In the genomic region with DNA sequence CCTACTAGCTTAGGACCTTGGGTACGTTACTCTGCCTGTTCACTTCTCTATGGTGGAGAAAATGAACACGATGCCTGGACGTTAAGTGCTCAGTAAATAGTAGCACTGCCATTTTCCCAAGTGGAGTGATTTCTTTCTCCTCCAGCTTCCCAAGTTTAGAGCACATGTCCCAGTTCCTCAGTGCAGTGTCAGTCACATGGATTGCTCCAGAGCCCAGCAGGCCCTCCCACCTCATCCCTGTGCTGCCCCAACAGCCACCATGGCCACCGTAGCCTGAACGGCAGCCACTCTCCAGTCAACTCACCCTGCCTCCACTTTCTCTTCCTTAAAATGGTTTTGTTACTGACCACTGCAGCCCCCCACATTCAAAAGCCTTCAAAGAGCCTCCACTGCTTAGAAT, we compare ENCODE assay signal across 20 cellular contexts. TPM values are rescaled to one million over a fixed set of nuclear protein-coding genes. Genes with fewer than 3 reads are reported as not detected.
DNase-seq lines count a peak whose midpoint lies in the region; ATAC-seq and TF ChIP-seq lines count a peak whose summit lies in the region.
"Had no signal": no experiment of that assay in that cellular context is flagged by ENCODE, and none has a peak within 500 bp of the region (broad histone marks: within the 10 kb centered on the region; RNA-seq: fewer than 3 reads in every experiment).

No MANE protein-coding gene starts in this region.

- no peaks in the 10 kb centered on the region for H3K9me3 Mint-ChIP-seq in CD14-positive monocyte
- H3K9me3 Mint-ChIP-seq in HFFc6 = no peaks in the 10 kb centered on the region
- H3K9me3 Mint-ChIP-seq: activated naive CD8-positive, alpha-beta T cell treated with anti-CD3 and anti-CD28 coated beads, Interleukin-2, amount 50 U/mL, for 24 hours had no signal

- intact Hi-C loops in CD14-positive monocyte (cut with micrococcal nuclease) = loop anchor here in 1 of 2 donors (2.0 kb wide), 1 partner anchor 101 kb away; a partner anchor contains a TSS

- peaks cover 18 to 40% of the 10 kb centered on the region in 2 donors for H3K36me3 Mint-ChIP-seq in CD14-positive monocyte
- H3K36me3 Mint-ChIP-seq in HFFc6 (ENCODE audit: low read depth) = peaks cover 15% of the 10 kb centered on the region

- TF ChIP-seq CTCF in CD14-positive monocyte (IDR thresholded peaks at IDR 0.05) = no peak
- TF ChIP-seq CTCF in HFFc6 (IDR thresholded peaks at IDR 0.05) = no peak

- DNase-seq in CD14-positive monocyte (ENCODE audit: low spot score) (no peak), HFFc6 (no peak), pons (ENCODE audit: low spot score) (peak; percentile 42), OCI-M2 (lab: John Stamatoyannopoulos, UW; ENCODE audit: unreplicated experiment) (no peak), NOMO-1 (lab: John Stamatoyannopoulos, UW; ENCODE audit: unreplicated experiment in 2 of 2) (no peak)
- DNase-seq: activated naive CD8-positive, alpha-beta T cell treated with anti-CD3 and anti-CD28 coated beads, Interleukin-2, amount 50 U/mL, for 24 hours; COR-L47; dermis blood vessel endothelial cell; foreskin keratinocyte; Karpas-422; NCI-H1092; NCI-H2081; NCI-H510A treated with DMSO at 0.1 percent for 48 hours; retina; SIG-M5 had no signal

- H3K27ac Mint-ChIP-seq in CD14-positive monocyte = peak overlapping the region in 4 of 7 donors; percentile 35 to 68 (median 60)
- H3K27ac Mint-ChIP-seq in HFFc6 = peak overlapping the region; percentile 59; the same call in 1 of the 2 replicates
- H3K27ac Mint-ChIP-seq: activated naive CD8-positive, alpha-beta T cell treated with anti-CD3 and anti-CD28 coated beads, Interleukin-2, amount 50 U/mL, for 24 hours had no signal

- H3K27me3 Mint-ChIP-seq in CD14-positive monocyte (ENCODE audit: low read depth in 3 of 3) (no peaks in the 10 kb centered on the region), HFFc6 (ENCODE audit: insufficient read depth) (no peaks in the 10 kb centered on the region)
- H3K27me3 Mint-ChIP-seq: activated naive CD8-positive, alpha-beta T cell treated with anti-CD3 and anti-CD28 coated beads, Interleukin-2, amount 50 U/mL, for 24 hours had no signal

- H3K4me3 Mint-ChIP-seq in CD14-positive monocyte = no peak overlapping the region
- H3K4me3 Mint-ChIP-seq in HFFc6 = no peak overlapping the region
- H3K4me3 Mint-ChIP-seq: activated naive CD8-positive, alpha-beta T cell treated with anti-CD3 and anti-CD28 coated beads, Interleukin-2, amount 50 U/mL, for 24 hours had no signal

- H3K4me1 Mint-ChIP-seq in CD14-positive monocyte = peaks cover 12% of the 10 kb centered on the region
- H3K4me1 Mint-ChIP-seq in HFFc6 (ENCODE audit: low read depth) = peaks cover 52% of the 10 kb centered on the region

- no peak for ATAC-seq in GM21360 (IDR thresholded peaks at IDR 0.05; ENCODE audit: unreplicated experiment)
- ATAC-seq: activated CD4-positive, CD25-positive, alpha-beta regulatory T cell treated with anti-CD3 and anti-CD28 coated beads, Interleukin-2, amount 50 U/mL, for 24 hours; activated naive CD8-positive, alpha-beta T cell treated with anti-CD3 and anti-CD28 coated beads, Interleukin-2, amount 50 U/mL, for 24 hours; foreskin keratinocyte had no signal

- H3K27ac ChIP-seq in cingulate gyrus (ENCODE audit: low read depth, low read length) = peak overlapping the region; percentile 97
- H3K27ac ChIP-seq: foreskin keratinocyte, suprapubic skin had no signal

RNA-seq across cellular contexts. Expression of a gene that starts 8.5 kb away (rescaled TPM):
- 1 to 10 TPM; 3.5 to 8.1 TPM for polyA plus RNA-seq in CD14-positive monocyte
- 100 to 1,000 TPM; 201 to 370 (median 342) TPM for total RNA-seq in HFFc6 (2021; fragmentation: NEBNext Ultra II Directional; extraction: Animal tissue kit (Norgen Biotek cat#: 25700))

RNA-seq across cellular contexts. Expression of a gene that starts 22.2 kb away (rescaled TPM):
- polyA plus RNA-seq in CD14-positive monocyte = 1 to 10 TPM in 1 of 2 donors, under 1 TPM in 1; 0.92 to 1.0 TPM
- total RNA-seq in HFFc6 (2021; fragmentation: NEBNext Ultra II Directional; extraction: Animal tissue kit (Norgen Biotek cat#: 25700)) = 10 to 100 TPM; 16.0 to 19.5 (median 17.9) TPM

RNA-seq across cellular contexts. Expression of a gene that starts 38.5 kb away (rescaled TPM):
- under 1 TPM; 0.44 TPM for polyA plus RNA-seq in CD14-positive monocyte
- total RNA-seq in HFFc6 (2021; fragmentation: NEBNext Ultra II Directional; extraction: Animal tissue kit (Norgen Biotek cat#: 25700)) = 1 to 10 TPM; 2.4 to 3.6 (median 3.2) TPM
- total RNA-seq: mesenteric fat pad had no signal
